26 cellular contexts compared by ENCODE assay signal in the genomic region with DNA sequence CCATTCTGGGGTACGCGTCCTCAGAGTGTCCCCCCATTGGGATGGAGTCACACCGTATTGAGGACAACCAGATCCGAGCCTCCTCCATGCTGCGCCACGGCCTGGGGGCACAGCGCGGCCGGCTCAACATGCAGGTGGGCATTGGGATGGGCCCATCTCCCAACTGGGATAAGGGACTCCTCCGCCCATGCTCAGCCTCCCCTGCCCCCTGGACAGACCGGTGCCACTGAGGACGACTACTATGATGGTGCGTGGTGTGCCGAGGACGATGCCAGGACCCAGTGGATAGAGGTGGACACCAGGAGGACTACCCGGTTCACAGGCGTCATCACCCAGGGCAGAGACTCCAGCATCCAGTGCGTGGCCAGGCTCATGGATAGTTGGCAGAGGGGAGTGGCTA. TPM values are rescaled to one million over a fixed set of nuclear protein-coding genes. Genes with fewer than 3 reads are reported as not detected.
"Had no signal": no experiment of that assay in that cellular context is flagged by ENCODE, and none has a peak within 500 bp of the region (broad histone marks: within the 10 kb centered on the region; RNA-seq: fewer than 3 reads in every experiment).

No MANE protein-coding gene starts in this region.

- FAIRE-seq: bronchial epithelial cell, TTC549 had no signal

- H3K4me1 ChIP-seq: Peyer's patch had no signal

- H3K4me3 ChIP-seq: body of pancreas, Peyer's patch had no signal

- H3K4me3 Mint-ChIP-seq: activated B cell treated with CpG ODN at 0.5 μM for 24 hours; activated CD4-positive, alpha-beta memory T cell treated with anti-CD3 and anti-CD28 coated beads for 36 hours; activated CD4-positive, alpha-beta T cell treated with anti-CD3 and anti-CD28 coated beads, Interleukin-2, amount 10 ng/mL, durations not matched to agents 24 days and 14 days; activated naive CD4-positive, alpha-beta T cell treated with anti-CD3 and anti-CD28 coated beads, Interleukin-2, amount 50 U/mL, for 24 hours; T-cell had no signal

- ATAC-seq: body of pancreas, T-cell had no signal

- H3K9me3 ChIP-seq: body of pancreas, Peyer's patch had no signal

- H3K27me3 ChIP-seq: body of pancreas, Peyer's patch had no signal

- DNase-seq: activated B cell treated with CpG ODN at 0.5 μM for 24 hours; activated CD4-positive, alpha-beta memory T cell treated with anti-CD3 and anti-CD28 coated beads for 36 hours; activated CD4-positive, alpha-beta T cell treated with anti-CD3 and anti-CD28 coated beads for 1 hour; activated CD4-positive, alpha-beta T cell treated with anti-CD3 and anti-CD28 coated beads, Interleukin-2, amount 10 ng/mL, durations not matched to agents 24 days and 14 days; activated CD8-positive, alpha-beta memory T cell treated with anti-CD3 and anti-CD28 coated beads for 24 hours; activated T-cell treated with anti-CD3 and anti-CD28 coated beads, Interleukin-2, amount 50 U/mL, for 48 hours; body of pancreas; Karpas-422; MM.1S; NCI-H1105; NCI-H1436; NCI-H2081; NCI-H446; NCI-H524; Peyer's patch; SHP77 treated with DMSO at 0.1 percent for 48 hours; T-cell; T-helper 2 cell; T1000 had no signal

- H3K27ac ChIP-seq: body of pancreas, Peyer's patch, RWPE1 had no signal

- H3K9me3 Mint-ChIP-seq: activated B cell treated with CpG ODN at 0.5 μM for 24 hours; activated CD4-positive, alpha-beta memory T cell treated with anti-CD3 and anti-CD28 coated beads for 36 hours; activated CD4-positive, alpha-beta T cell treated with anti-CD3 and anti-CD28 coated beads, Interleukin-2, amount 10 ng/mL, durations not matched to agents 24 days and 14 days; activated naive CD4-positive, alpha-beta T cell treated with anti-CD3 and anti-CD28 coated beads, Interleukin-2, amount 50 U/mL, for 24 hours; activated T-helper 2 cell treated with anti-CD3 and anti-CD28 coated beads, Interferon-gamma antibody, Interleukin-2, Interleukin-4, amounts not matched to agents 10 μg/mL and 5 μg/mL and 100 μg/mL, durations not matched to agents 14 hours and 24 hours and 36 hours; T-cell had no signal

- H3K27me3 Mint-ChIP-seq: activated naive CD4-positive, alpha-beta T cell treated with anti-CD3 and anti-CD28 coated beads, Interleukin-2, amount 50 U/mL, for 24 hours had no signal

- H3K27ac Mint-ChIP-seq: activated B cell treated with CpG ODN at 0.5 μM for 24 hours; activated CD4-positive, alpha-beta memory T cell treated with anti-CD3 and anti-CD28 coated beads for 36 hours; activated CD4-positive, alpha-beta T cell treated with anti-CD3 and anti-CD28 coated beads, Interleukin-2, amount 10 ng/mL, durations not matched to agents 24 days and 14 days; activated naive CD4-positive, alpha-beta T cell treated with anti-CD3 and anti-CD28 coated beads, Interleukin-2, amount 50 U/mL, for 24 hours; activated T-helper 2 cell treated with anti-CD3 and anti-CD28 coated beads, Interferon-gamma antibody, Interleukin-2, Interleukin-4, amounts not matched to agents 10 μg/mL and 5 μg/mL and 100 μg/mL, durations not matched to agents 14 hours and 24 hours and 36 hours; T-cell had no signal

RNA-seq across cellular contexts. Expression of a gene that starts 5.8 kb away (rescaled TPM):
- total RNA-seq: SK-MEL-5 had no signal

RNA-seq across cellular contexts. Expression of a gene that starts 31.1 kb away (rescaled TPM):
- total RNA-seq: activated B cell treated with CpG ODN at 0.5 μM for 24 hours; activated CD4-positive, alpha-beta memory T cell treated with anti-CD3 and anti-CD28 coated beads for 36 hours; activated CD4-positive, alpha-beta T cell treated with anti-CD3 and anti-CD28 coated beads, Interleukin-2, amount 10 ng/mL, durations not matched to agents 24 days and 14 days; activated T-helper 2 cell treated with anti-CD3 and anti-CD28 coated beads, Interferon-gamma antibody, Interleukin-2, Interleukin-4, amounts not matched to agents 10 μg/mL and 5 μg/mL and 100 μg/mL, durations not matched to agents 14 hours and 24 hours and 36 hours; aorta; body of pancreas; bronchial epithelial cell; Peyer's patch; SK-MEL-5; T-cell had no signal

RNA-seq across cellular contexts. Expression of a gene that starts 44.6 kb away (rescaled TPM):
- total RNA-seq: SK-MEL-5 had no signal
